ENCODE assay signal across 1 cellular context in the genomic region with DNA sequence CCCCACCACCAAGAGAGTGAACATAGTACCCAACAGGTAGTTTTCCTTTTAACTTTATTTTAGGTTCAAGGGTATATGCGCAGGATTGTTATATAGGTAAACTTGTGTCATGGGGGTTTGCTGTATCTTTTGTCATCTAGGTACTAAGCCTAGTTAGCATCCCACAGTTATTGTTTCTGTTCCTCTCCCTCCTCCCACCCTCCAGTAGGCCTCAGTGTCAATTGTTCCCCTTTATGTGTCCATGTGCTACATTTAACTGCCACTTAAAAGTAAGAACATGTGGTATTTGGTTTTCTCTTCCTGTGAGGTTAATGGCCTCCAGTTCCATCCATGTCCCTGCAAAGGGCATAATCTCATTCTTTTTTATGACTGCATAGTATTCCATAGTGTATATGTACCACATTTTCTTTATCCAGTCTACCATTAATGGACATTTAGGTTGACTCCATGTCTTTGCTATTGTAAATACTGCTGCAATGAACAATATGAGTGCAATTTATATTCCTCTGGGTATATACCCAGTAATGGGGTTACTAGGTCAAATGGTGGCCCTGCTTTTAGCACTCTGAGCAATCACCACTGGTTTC.
TF ChIP-seq lines count a peak whose summit lies in the region.

No MANE protein-coding gene starts in this region.

TF ChIP-seq in HEK293, 187 proteins besides CTCF, POLR2A, EP300 and RAD21 (continued from another document):
- TF ChIP-seq, protein P1, sequence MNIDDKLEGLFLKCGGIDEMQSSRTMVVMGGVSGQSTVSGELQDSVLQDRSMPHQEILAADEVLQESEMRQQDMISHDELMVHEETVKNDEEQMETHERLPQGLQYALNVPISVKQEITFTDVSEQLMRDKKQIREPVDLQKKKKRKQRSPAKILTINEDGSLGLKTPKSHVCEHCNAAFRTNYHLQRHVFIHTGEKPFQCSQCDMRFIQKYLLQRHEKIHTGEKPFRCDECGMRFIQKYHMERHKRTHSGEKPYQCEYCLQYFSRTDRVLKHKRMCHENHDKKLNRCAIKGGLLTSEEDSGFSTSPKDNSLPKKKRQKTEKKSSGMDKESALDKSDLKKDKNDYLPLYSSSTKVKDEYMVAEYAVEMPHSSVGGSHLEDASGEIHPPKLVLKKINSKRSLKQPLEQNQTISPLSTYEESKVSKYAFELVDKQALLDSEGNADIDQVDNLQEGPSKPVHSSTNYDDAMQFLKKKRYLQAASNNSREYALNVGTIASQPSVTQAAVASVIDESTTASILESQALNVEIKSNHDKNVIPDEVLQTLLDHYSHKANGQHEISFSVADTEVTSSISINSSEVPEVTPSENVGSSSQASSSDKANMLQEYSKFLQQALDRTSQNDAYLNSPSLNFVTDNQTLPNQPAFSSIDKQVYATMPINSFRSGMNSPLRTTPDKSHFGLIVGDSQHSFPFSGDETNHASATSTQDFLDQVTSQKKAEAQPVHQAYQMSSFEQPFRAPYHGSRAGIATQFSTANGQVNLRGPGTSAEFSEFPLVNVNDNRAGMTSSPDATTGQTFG (tag by site-specific recombination; IDR thresholded peaks at IDR 0.05; ENCODE audit: borderline replicate concordance) = no peak
- TF ChIP-seq BCL11A (tag by site-specific recombination; IDR thresholded peaks at IDR 0.05; ENCODE audit: low read depth) = no peak
- 0 out of 2 replicates have a peak, but pooled peaks have one; percentile 37 for TF ChIP-seq ZNF146 (tag by site-specific recombination; IDR thresholded peaks at IDR 0.05)
- TF ChIP-seq, protein P2, sequence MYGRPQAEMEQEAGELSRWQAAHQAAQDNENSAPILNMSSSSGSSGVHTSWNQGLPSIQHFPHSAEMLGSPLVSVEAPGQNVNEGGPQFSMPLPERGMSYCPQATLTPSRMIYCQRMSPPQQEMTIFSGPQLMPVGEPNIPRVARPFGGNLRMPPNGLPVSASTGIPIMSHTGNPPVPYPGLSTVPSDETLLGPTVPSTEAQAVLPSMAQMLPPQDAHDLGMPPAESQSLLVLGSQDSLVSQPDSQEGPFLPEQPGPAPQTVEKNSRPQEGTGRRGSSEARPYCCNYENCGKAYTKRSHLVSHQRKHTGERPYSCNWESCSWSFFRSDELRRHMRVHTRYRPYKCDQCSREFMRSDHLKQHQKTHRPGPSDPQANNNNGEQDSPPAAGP (tag by site-specific recombination; IDR thresholded peaks at IDR 0.05) = no peak
- TF ChIP-seq, protein P3, sequence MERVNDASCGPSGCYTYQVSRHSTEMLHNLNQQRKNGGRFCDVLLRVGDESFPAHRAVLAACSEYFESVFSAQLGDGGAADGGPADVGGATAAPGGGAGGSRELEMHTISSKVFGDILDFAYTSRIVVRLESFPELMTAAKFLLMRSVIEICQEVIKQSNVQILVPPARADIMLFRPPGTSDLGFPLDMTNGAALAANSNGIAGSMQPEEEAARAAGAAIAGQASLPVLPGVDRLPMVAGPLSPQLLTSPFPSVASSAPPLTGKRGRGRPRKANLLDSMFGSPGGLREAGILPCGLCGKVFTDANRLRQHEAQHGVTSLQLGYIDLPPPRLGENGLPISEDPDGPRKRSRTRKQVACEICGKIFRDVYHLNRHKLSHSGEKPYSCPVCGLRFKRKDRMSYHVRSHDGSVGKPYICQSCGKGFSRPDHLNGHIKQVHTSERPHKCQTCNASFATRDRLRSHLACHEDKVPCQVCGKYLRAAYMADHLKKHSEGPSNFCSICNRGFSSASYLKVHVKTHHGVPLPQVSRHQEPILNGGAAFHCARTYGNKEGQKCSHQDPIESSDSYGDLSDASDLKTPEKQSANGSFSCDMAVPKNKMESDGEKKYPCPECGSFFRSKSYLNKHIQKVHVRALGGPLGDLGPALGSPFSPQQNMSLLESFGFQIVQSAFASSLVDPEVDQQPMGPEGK (tag by site-specific recombination; IDR thresholded peaks at IDR 0.05) = no peak
